In genomic region chr18:32326450-32327309, GRCh38 we compare ENCODE assay signal across 21 cellular contexts.
DNase-seq lines count a peak whose midpoint lies in the region; ATAC-seq, FAIRE-seq and TF ChIP-seq lines count a peak whose summit lies in the region.
"Had no signal": no experiment of that assay in that cellular context is flagged by ENCODE, and none has a peak within 500 bp of the region (broad histone marks: within the 10 kb centered on the region; RNA-seq: fewer than 3 reads in every experiment).

No MANE protein-coding gene starts in this region.

- H4K20me1 ChIP-seq in HepG2 (ENCODE audit: insufficient read depth, low read length), result no peaks in the 10 kb centered on the region
- H4K20me1 ChIP-seq: BLaER1 treated with 17β-estradiol and CSF1 and Interleukin-3, amounts not matched to agents 10 nM and 100 nM had no signal

- TF ChIP-seq CTCF in choroid plexus epithelial cell (conservative IDR thresholded peaks at IDR 0.05; ENCODE audit: low read depth, low read length) (no peak), HepG2 (CRISPR knock-in tag; IDR thresholded peaks at IDR 0.05) (no peak), colonic mucosa (IDR thresholded peaks at IDR 0.05) (no peak), uterus (IDR thresholded peaks at IDR 0.05) (no peak)

- no peak for TF ChIP-seq EP300 in HepG2 (IDR thresholded peaks at IDR 0.05; ENCODE audit: low read depth in 2 of 2, low read length in 2 of 2)
- no peak for TF ChIP-seq EP300 in HepG2 (CRISPR knock-in tag; IDR thresholded peaks at IDR 0.05; ENCODE audit: borderline replicate concordance)

- no peak overlapping the region for H3K4me2 ChIP-seq in HepG2 (ENCODE audit: low read depth, low read length)
- H3K4me2 ChIP-seq: BLaER1 treated with 17β-estradiol and CSF1 and Interleukin-3, amounts not matched to agents 10 nM and 100 nM had no signal

- BruUV-seq in HepG2 (replicated peaks; lab: Mats Ljungman, UMichigan), result no TSS peak

- TF ChIP-seq RAD21 in HepG2 (CRISPR knock-in tag; IDR thresholded peaks at IDR 0.05), result no peak

- ATAC-seq in HepG2, result no peak

- H3K27me3 ChIP-seq in HUES48 (ENCODE audit: control insufficient read depth, insufficient read depth, low read length) (no peaks in the 10 kb centered on the region), HepG2 (ENCODE audit: control insufficient read depth in 1 of 2, insufficient read depth in 2 of 2, low read length in 2 of 2) (no peaks in the 10 kb centered on the region), rectal smooth muscle tissue (ENCODE audit: control insufficient read depth, insufficient read depth, low read length) (no peaks in the 10 kb centered on the region), colonic mucosa (no peaks in the 10 kb centered on the region), uterus (no peaks in the 10 kb centered on the region)
- H3K27me3 ChIP-seq: BLaER1 treated with 17β-estradiol and CSF1 and Interleukin-3, amounts not matched to agents 10 nM and 100 nM; brain microvascular endothelial cell had no signal

- 95% methylated on average over 3 of the region's 3 CpGs for WGBS in HepG2 (ENCODE audit: low lambda C conversion rate)

- H3K27ac ChIP-seq in HUES48 (ENCODE audit: low read depth, low read length) (peak overlapping the region; percentile 65), HepG2 (ENCODE audit: extremely low read length, insufficient read depth, low read length) (no peak overlapping the region), rectal smooth muscle tissue (ENCODE audit: low read depth, low read length) (peak overlapping the region; percentile 14), colonic mucosa (no peak overlapping the region), uterus (peak overlapping the region in 1 of 2 donors; percentile 54)
- H3K27ac ChIP-seq: BLaER1 treated with 17β-estradiol and CSF1 and Interleukin-3, amounts not matched to agents 10 nM and 100 nM; brain microvascular endothelial cell; prostate gland had no signal

- intact Hi-C loops in HepG2 (cut with micrococcal nuclease; ENCODE audit: unreplicated experiment) (no loop called here), colonic mucosa (cut with DNase I) (no loop called here), uterus (cut with DNase I; ENCODE audit: low total_unique reads) (no loop called here)

- no peaks in the 10 kb centered on the region for H3K79me2 ChIP-seq in HepG2 (ENCODE audit: insufficient read depth, low read length)

- DNase-seq in choroid plexus epithelial cell (ENCODE audit: low read depth), result peak; percentile 53
- no peak for DNase-seq in HepG2 (ENCODE audit: low spot score)
- no peak for DNase-seq in NCI-H1436 (lab: John Stamatoyannopoulos, UW)
- DNase-seq in colonic mucosa, result no peak
- no peak for DNase-seq in SK-N-DZ (ENCODE audit: low spot score)
- DNase-seq in uterus, result no peak
- DNase-seq: activated CD8-positive, alpha-beta memory T cell treated with anti-CD3 and anti-CD28 coated beads, Interleukin-2, amount 50 U/mL, for 48 hours; activated naive CD4-positive, alpha-beta T cell treated with Interleukin-2 at 50 U/mL for 16 hours; brain microvascular endothelial cell; Karpas-422; kidney; NCI-H1436 treated with DMSO at 0.1 percent for 48 hours; NCI-H446; SIG-M5; T-helper 9 cell had no signal

- H3K4me1 ChIP-seq in HUES48 (ENCODE audit: control insufficient read depth, insufficient read depth, low read length), result peaks cover 29% of the 10 kb centered on the region
- H3K4me1 ChIP-seq in HepG2 (ENCODE audit: insufficient read depth, low read length), result peaks cover 7% of the 10 kb centered on the region; the same call in 1 of the 2 replicates
- peaks cover 11% of the 10 kb centered on the region for H3K4me1 ChIP-seq in rectal smooth muscle tissue (ENCODE audit: control insufficient read depth, insufficient read depth, low read length)
- H3K4me1 ChIP-seq in colonic mucosa, result no peaks in the 10 kb centered on the region
- H3K4me1 ChIP-seq in uterus, result no peaks in the 10 kb centered on the region
- H3K4me1 ChIP-seq: prostate gland had no signal

- H3K9me3 ChIP-seq in HUES48 (ENCODE audit: control insufficient read depth, insufficient read depth, low read length) (no peaks in the 10 kb centered on the region), HepG2 (ENCODE audit: low read length) (no peaks in the 10 kb centered on the region), colonic mucosa (no peaks in the 10 kb centered on the region), uterus (no peaks in the 10 kb centered on the region)
- H3K9me3 ChIP-seq: BLaER1 treated with 17β-estradiol and CSF1 and Interleukin-3, amounts not matched to agents 10 nM and 100 nM; prostate gland had no signal

- no peak for FAIRE-seq in HepG2 (lab: Jason Lieb, UNC)
- FAIRE-seq: endothelial cell of umbilical vein, GM18507, kidney had no signal

- H3K36me3 ChIP-seq in HUES48 (ENCODE audit: control insufficient read depth, insufficient read depth, low read length) (no peaks in the 10 kb centered on the region), HepG2 (replicated peaks in 1 of 2; ENCODE audit: control insufficient read depth in 1 of 2, insufficient read depth in 2 of 2, low read length in 2 of 2) (no peaks in the 10 kb centered on the region), rectal smooth muscle tissue (ENCODE audit: control insufficient read depth, insufficient read depth, low read length) (no peaks in the 10 kb centered on the region), colonic mucosa (no peaks in the 10 kb centered on the region), uterus (no peaks in the 10 kb centered on the region)
- H3K36me3 ChIP-seq: BLaER1 treated with 17β-estradiol and CSF1 and Interleukin-3, amounts not matched to agents 10 nM and 100 nM; brain microvascular endothelial cell; prostate gland had no signal

- POLR2A ChIA-PET in HepG2 (lab: Yijun Ruan, JAX), result no interaction called here

- CTCF ChIA-PET in HepG2 (lab: Yijun Ruan, JAX; ENCODE audit: low intra/inter-chr PET ratio, low total read pairs), result no interaction called here

- H3K9ac ChIP-seq in HUES48 (ENCODE audit: low read depth, low read length) (no peak overlapping the region), HepG2 (ENCODE audit: insufficient read depth, low read depth, low read length) (no peak overlapping the region), rectal smooth muscle tissue (ENCODE audit: low read length) (no peak overlapping the region), colonic mucosa (ENCODE audit: low read depth in 2 of 2, low read length in 2 of 2) (no peak overlapping the region)
- H3K9ac ChIP-seq: BLaER1 treated with 17β-estradiol and CSF1 and Interleukin-3, amounts not matched to agents 10 nM and 100 nM had no signal

- H3K4me3 ChIP-seq in HUES48 (ENCODE audit: low read depth, low read length), result no peak overlapping the region
- H3K4me3 ChIP-seq in choroid plexus epithelial cell (ENCODE audit: low read depth, low read length), result no peak overlapping the region
- no peak overlapping the region for H3K4me3 ChIP-seq in HepG2 (replicated peaks in 1 of 3; ENCODE audit: insufficient read depth in 1 of 3, low read depth in 2 of 3, low read length in 3 of 3)
- no peak overlapping the region for H3K4me3 ChIP-seq in rectal smooth muscle tissue (ENCODE audit: low read length)
- H3K4me3 ChIP-seq in colonic mucosa, result no peak overlapping the region
- no peak overlapping the region for H3K4me3 ChIP-seq in uterus
- H3K4me3 ChIP-seq: BLaER1 treated with 17β-estradiol and CSF1 and Interleukin-3, amounts not matched to agents 10 nM and 100 nM; prostate gland had no signal

- no peak overlapping the region for H2AFZ ChIP-seq in HepG2 (ENCODE audit: low read length)

- TF ChIP-seq POLR2A in HepG2 (IDR thresholded peaks at IDR 0.05; ENCODE audit: insufficient read depth in 1 of 2, low read depth in 2 of 2, low read length in 2 of 2) (no peak), uterus (IDR thresholded peaks at IDR 0.05) (no peak)

- in situ Hi-C loops in HepG2 (cut with HindIII; ENCODE audit: extremely low pct_ligation_motif_present, low pct_unique_long_range_greater_than_20kb), result no loop called here

TF ChIP-seq in HepG2, 621 proteins besides CTCF, POLR2A, EP300 and RAD21:
- TF ChIP-seq FOXA3 (CRISPR knock-in tag; IDR thresholded peaks at IDR 0.05) (0 out of 2 replicates have a peak, but pooled peaks have one; percentile 31), MAFK (conservative IDR thresholded peaks at IDR 0.05 in 1 of 2, IDR thresholded peaks at IDR 0.05 in 1 of 2; ENCODE audit: low read length in 2 of 2) (peak; percentile 80 to 97), MAFF (IDR thresholded peaks at IDR 0.05; ENCODE audit: low read depth, low read length) (peak; percentile 92), BCLAF1 (IDR thresholded peaks at IDR 0.05) (no peak), RELA (CRISPR knock-in tag; IDR thresholded peaks at IDR 0.05) (no peak)
TF ChIP-seq in HepG2: peak in this region for 3.

Comparison
In these comparisons a context has a peak if more than half of its experiments do, and no peak if none do; other contexts are left out.
1. H3K27ac ChIP-seq: peak in HUES48 (single experiment) and rectal smooth muscle tissue (single experiment); none in HepG2 (single experiment) and colonic mucosa (single experiment).